Comparison of ENCODE assay signal across 1 cellular context in the genomic region with DNA sequence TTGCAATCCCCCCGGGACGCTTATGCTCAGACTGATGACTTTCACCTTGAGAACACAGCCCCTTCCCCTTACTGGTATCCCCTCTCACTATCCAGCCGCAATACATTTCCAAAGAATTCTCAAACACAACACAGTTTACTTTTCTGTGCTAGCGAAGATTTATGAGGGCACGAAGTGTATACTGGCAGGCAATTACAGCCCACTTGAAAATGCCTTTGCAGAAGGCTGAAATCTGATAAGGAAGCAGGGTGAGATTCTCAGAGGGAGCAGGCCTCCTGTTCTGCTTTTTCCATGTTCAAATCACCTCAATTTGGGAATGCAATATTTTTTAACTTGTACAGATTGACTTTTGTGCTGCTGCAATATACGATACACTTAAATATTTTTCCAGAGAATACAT.
A peak's percentile ranks its signal among the peaks of the same experiment; 100 is the strongest.
TF ChIP-seq lines count a peak whose summit lies in the region.

No MANE protein-coding gene starts in this region.

TF ChIP-seq in HEK293, 187 proteins besides CTCF, POLR2A, EP300 and RAD21 (continued from another document):
- TF ChIP-seq IKZF3 (tag by site-specific recombination; IDR thresholded peaks at IDR 0.05) (peak; percentile 68), FEZF1 (tag by site-specific recombination; IDR thresholded peaks at IDR 0.05) (peak; percentile 79), ZNF211 (tag by site-specific recombination; IDR thresholded peaks at IDR 0.05; ENCODE audit: low read depth) (no peak), GLIS1 (tag by site-specific recombination; IDR thresholded peaks at IDR 0.05) (peak; percentile 60), SP3 (tag by site-specific recombination; IDR thresholded peaks at IDR 0.05) (no peak), OVOL3 (tag by site-specific recombination; IDR thresholded peaks at IDR 0.05) (0 out of 2 replicates have a peak, but pooled peaks have one; percentile 39), ZXDB (tag by site-specific recombination; IDR thresholded peaks at IDR 0.05) (peak; percentile 34; the same call in 1 of the 2 replicates), ZNF843 (tag by site-specific recombination; IDR thresholded peaks at IDR 0.05) (peak; percentile 80), WT1 (tag by site-specific recombination; IDR thresholded peaks at IDR 0.05) (peak; percentile 74), ZNF16 (tag by site-specific recombination; IDR thresholded peaks at IDR 0.05; ENCODE audit: low read depth) (no peak)
- TF ChIP-seq, protein P1, sequence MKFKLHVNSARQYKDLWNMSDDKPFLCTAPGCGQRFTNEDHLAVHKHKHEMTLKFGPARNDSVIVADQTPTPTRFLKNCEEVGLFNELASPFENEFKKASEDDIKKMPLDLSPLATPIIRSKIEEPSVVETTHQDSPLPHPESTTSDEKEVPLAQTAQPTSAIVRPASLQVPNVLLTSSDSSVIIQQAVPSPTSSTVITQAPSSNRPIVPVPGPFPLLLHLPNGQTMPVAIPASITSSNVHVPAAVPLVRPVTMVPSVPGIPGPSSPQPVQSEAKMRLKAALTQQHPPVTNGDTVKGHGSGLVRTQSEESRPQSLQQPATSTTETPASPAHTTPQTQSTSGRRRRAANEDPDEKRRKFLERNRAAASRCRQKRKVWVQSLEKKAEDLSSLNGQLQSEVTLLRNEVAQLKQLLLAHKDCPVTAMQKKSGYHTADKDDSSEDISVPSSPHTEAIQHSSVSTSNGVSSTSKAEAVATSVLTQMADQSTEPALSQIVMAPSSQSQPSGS (tag by site-specific recombination; IDR thresholded peaks at IDR 0.05; ENCODE audit: low read depth), result no peak
- TF ChIP-seq, protein P2, sequence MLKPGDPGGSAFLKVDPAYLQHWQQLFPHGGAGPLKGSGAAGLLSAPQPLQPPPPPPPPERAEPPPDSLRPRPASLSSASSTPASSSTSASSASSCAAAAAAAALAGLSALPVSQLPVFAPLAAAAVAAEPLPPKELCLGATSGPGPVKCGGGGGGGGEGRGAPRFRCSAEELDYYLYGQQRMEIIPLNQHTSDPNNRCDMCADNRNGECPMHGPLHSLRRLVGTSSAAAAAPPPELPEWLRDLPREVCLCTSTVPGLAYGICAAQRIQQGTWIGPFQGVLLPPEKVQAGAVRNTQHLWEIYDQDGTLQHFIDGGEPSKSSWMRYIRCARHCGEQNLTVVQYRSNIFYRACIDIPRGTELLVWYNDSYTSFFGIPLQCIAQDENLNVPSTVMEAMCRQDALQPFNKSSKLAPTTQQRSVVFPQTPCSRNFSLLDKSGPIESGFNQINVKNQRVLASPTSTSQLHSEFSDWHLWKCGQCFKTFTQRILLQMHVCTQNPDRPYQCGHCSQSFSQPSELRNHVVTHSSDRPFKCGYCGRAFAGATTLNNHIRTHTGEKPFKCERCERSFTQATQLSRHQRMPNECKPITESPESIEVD (tag by site-specific recombination; IDR thresholded peaks at IDR 0.05), result peak; percentile 79
- TF ChIP-seq, protein P3, sequence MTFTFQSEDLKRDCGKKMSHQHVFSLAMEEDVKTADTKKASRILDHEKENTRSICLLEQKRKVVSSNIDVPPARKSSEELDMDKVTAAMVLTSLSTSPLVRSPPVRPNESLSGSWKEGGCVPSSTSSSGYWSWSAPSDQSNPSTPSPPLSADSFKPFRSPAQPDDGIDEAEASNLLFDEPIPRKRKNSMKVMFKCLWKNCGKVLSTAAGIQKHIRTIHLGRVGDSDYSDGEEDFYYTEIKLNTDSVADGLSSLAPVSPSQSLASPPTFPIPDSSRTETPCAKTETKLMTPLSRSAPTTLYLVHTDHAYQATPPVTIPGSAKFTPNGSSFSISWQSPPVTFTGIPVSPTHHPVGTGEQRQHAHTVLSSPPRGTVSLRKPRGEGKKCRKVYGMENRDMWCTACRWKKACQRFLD (tag by site-specific recombination; IDR thresholded peaks at IDR 0.05), result no peak
